In genomic region chr15:68729789-68730201, GRCh38 we compare ENCODE assay signal across 14 cellular contexts.
DNase-seq lines count a peak whose midpoint lies in the region; TF ChIP-seq lines count a peak whose summit lies in the region.
"Had no signal": no experiment of that assay in that cellular context is flagged by ENCODE, and none has a peak within 500 bp of the region (broad histone marks: within the 10 kb centered on the region; RNA-seq: fewer than 3 reads in every experiment).

No MANE protein-coding gene starts in this region.

- H4K20me1 ChIP-seq in osteoblast (ENCODE audit: insufficient read depth, low read length), result no peaks in the 10 kb centered on the region

- no peak overlapping the region for H3K4me2 ChIP-seq in osteoblast (ENCODE audit: insufficient read depth, low read length)

- H3K27me3 ChIP-seq in esophagus muscularis mucosa (no peaks in the 10 kb centered on the region), vagina (no peaks in the 10 kb centered on the region), osteoblast (ENCODE audit: insufficient read depth, low read length) (peaks cover 2% of the 10 kb centered on the region)
- H3K27me3 ChIP-seq: neutrophil had no signal

- intact Hi-C loops in esophagus muscularis mucosa (cut with DNase I) (loop anchor here (2.0 to 5.0 kb wide), 2 partner anchors 88 to 147 kb away; no protein-coding TSS in a partner anchor), vagina (cut with DNase I) (loop anchor here (5.0 kb wide), 1 partner anchor 148 kb away; no protein-coding TSS in a partner anchor)

- H3K36me3 Mint-ChIP-seq in activated naive CD4-positive, alpha-beta T cell treated with anti-CD3 and anti-CD28 coated beads, Interleukin-2, amount 10 ng/mL, durations not matched to agents 7 days and 5 days, result no peaks in the 10 kb centered on the region
- H3K36me3 Mint-ChIP-seq: activated naive CD4-positive, alpha-beta T cell treated with anti-CD3 and anti-CD28 coated beads, Interleukin-2, amount 50 U/mL, for 24 hours had no signal

- H3K4me3 ChIP-seq in esophagus muscularis mucosa (peak overlapping the region in 2 of 4 donors; percentile 11 to 27), vagina (no peak overlapping the region), osteoblast (ENCODE audit: insufficient read depth, low read length) (no peak overlapping the region)
- H3K4me3 ChIP-seq: K562 had no signal

- peaks cover 13% of the 10 kb centered on the region for H3K27me3 Mint-ChIP-seq in activated naive CD4-positive, alpha-beta T cell treated with anti-CD3 and anti-CD28 coated beads, Interleukin-2, amount 10 ng/mL, durations not matched to agents 7 days and 5 days
- H3K27me3 Mint-ChIP-seq: activated naive CD4-positive, alpha-beta T cell treated with anti-CD3 and anti-CD28 coated beads, Interleukin-2, amount 50 U/mL, for 24 hours had no signal

- TF ChIP-seq CTCF in esophagus muscularis mucosa (IDR thresholded peaks at IDR 0.05) (no peak), vagina (IDR thresholded peaks at IDR 0.05) (no peak), osteoblast (IDR thresholded peaks at IDR 0.05; ENCODE audit: extremely low read depth, low read depth, low read length) (no peak)

- H3K4me1 ChIP-seq in esophagus muscularis mucosa, result peaks cover 29 to 50% (median 42%) of the 10 kb centered on the region in 4 donors
- H3K4me1 ChIP-seq in vagina, result peaks cover 19% of the 10 kb centered on the region
- peaks cover 6% of the 10 kb centered on the region for H3K4me1 ChIP-seq in osteoblast (ENCODE audit: insufficient read depth, low read length)

- H3K9me3 Mint-ChIP-seq in activated naive CD4-positive, alpha-beta T cell treated with anti-CD3 and anti-CD28 coated beads, Interleukin-2, amount 10 ng/mL, durations not matched to agents 7 days and 5 days, result no peaks in the 10 kb centered on the region
- H3K9me3 Mint-ChIP-seq: activated naive CD4-positive, alpha-beta T cell treated with anti-CD3 and anti-CD28 coated beads, Interleukin-2, amount 50 U/mL, for 24 hours had no signal

- H3K9me3 ChIP-seq in esophagus muscularis mucosa (no peaks in the 10 kb centered on the region), vagina (no peaks in the 10 kb centered on the region), osteoblast (ENCODE audit: low read depth, low read length) (no peaks in the 10 kb centered on the region)
- H3K9me3 ChIP-seq: neutrophil had no signal

- TF ChIP-seq POLR2A in esophagus muscularis mucosa (IDR thresholded peaks at IDR 0.05; ENCODE audit: low read depth) (no peak), vagina (IDR thresholded peaks at IDR 0.05) (no peak)

- no peaks in the 10 kb centered on the region for H3K4me1 Mint-ChIP-seq in activated naive CD4-positive, alpha-beta T cell treated with anti-CD3 and anti-CD28 coated beads, Interleukin-2, amount 10 ng/mL, durations not matched to agents 7 days and 5 days

- no peaks in the 10 kb centered on the region for H3K79me2 ChIP-seq in osteoblast (ENCODE audit: insufficient read depth, low read length)

- H3K27ac Mint-ChIP-seq in activated naive CD4-positive, alpha-beta T cell treated with anti-CD3 and anti-CD28 coated beads, Interleukin-2, amount 10 ng/mL, durations not matched to agents 7 days and 5 days, result no peak overlapping the region
- H3K27ac Mint-ChIP-seq: activated naive CD4-positive, alpha-beta T cell treated with anti-CD3 and anti-CD28 coated beads, Interleukin-2, amount 50 U/mL, for 24 hours had no signal

- 0% methylated on average over 3 of the region's 7 CpGs for WGBS in esophagus muscularis mucosa

- no peak for TF ChIP-seq EP300 in esophagus muscularis mucosa (IDR thresholded peaks at IDR 0.05)

- CTCF ChIA-PET in activated naive CD4-positive, alpha-beta T cell treated with anti-CD3 and anti-CD28 coated beads, Interleukin-2, amount 10 ng/mL, durations not matched to agents 7 days and 5 days (lab: Charles Lee), result interaction anchor here (5.7 kb wide), 1 partner anchor 145 kb away, joined by 46 read pairs; no protein-coding TSS in a partner anchor

- DNase-seq in DMS79 treated with DMSO at 0.1 percent for 48 hours (lab: John Stamatoyannopoulos, UW) (peak; percentile 27), DMS79 (lab: John Stamatoyannopoulos, UW) (no peak), esophagus muscularis mucosa (ENCODE audit: extremely low spot score) (no peak), lung microvascular endothelial cell (ENCODE audit: low read depth in 2 of 2) (peak; percentile 61 to 67), vagina (ENCODE audit: extremely low spot score in 2 of 2) (no peak), osteoblast (ENCODE audit: insufficient read length, low spot score, missing footprints) (no peak)
- no peak for DNase-seq in activated naive CD4-positive, alpha-beta T cell treated with anti-CD3 and anti-CD28 coated beads, Interleukin-2, amount 10 ng/mL, durations not matched to agents 7 days and 5 days
- DNase-seq in activated CD8-positive, alpha-beta memory T cell treated with anti-CD3 and anti-CD28 coated beads for 24 hours, result no peak
- DNase-seq: DMS 273 treated with DMSO at 0.1 percent for 48 hours, NCI-H2029 treated with DMSO at 0.1 percent for 48 hours had no signal

- no peak overlapping the region for H3K4me3 Mint-ChIP-seq in activated naive CD4-positive, alpha-beta T cell treated with anti-CD3 and anti-CD28 coated beads, Interleukin-2, amount 10 ng/mL, durations not matched to agents 7 days and 5 days
- H3K4me3 Mint-ChIP-seq: activated naive CD4-positive, alpha-beta T cell treated with anti-CD3 and anti-CD28 coated beads, Interleukin-2, amount 50 U/mL, for 24 hours had no signal

- H3K27ac ChIP-seq in esophagus muscularis mucosa (replicated peaks in 1 of 4), result peak overlapping the region; percentile 30 to 72 (median 65)
- H3K27ac ChIP-seq in vagina, result peak overlapping the region; percentile 33
- no peak overlapping the region for H3K27ac ChIP-seq in osteoblast (ENCODE audit: low read depth, low read length)
- H3K27ac ChIP-seq: 22Rv1, neutrophil had no signal

- H3K36me3 ChIP-seq in esophagus muscularis mucosa, result no peaks in the 10 kb centered on the region
- H3K36me3 ChIP-seq in vagina, result no peaks in the 10 kb centered on the region
- no peaks in the 10 kb centered on the region for H3K36me3 ChIP-seq in osteoblast (ENCODE audit: insufficient read depth, low read length)
- H3K36me3 ChIP-seq: neutrophil had no signal

- no peak overlapping the region for H2AFZ ChIP-seq in osteoblast (ENCODE audit: low read length)

Comparison
In these comparisons a context has a peak if more than half of its experiments do, and no peak if none do; other contexts are left out.
1. DNase-seq: peak in DMS79 treated with DMSO at 0.1 percent for 48 hours (single experiment) and lung microvascular endothelial cell (2 of 2); none in DMS79 (single experiment), esophagus muscularis mucosa (single experiment), vagina (0 of 2), activated naive CD4-positive, alpha-beta T cell treated with anti-CD3 and anti-CD28 coated beads, Interleukin-2, amount 10 ng/mL, durations not matched to agents 7 days and 5 days (single experiment), activated CD8-positive, alpha-beta memory T cell treated with anti-CD3 and anti-CD28 coated beads for 24 hours (single experiment) and osteoblast (single experiment).